ENCODE assay signal across 1 cellular context in genomic region chr1:26344147-26344920, GRCh38.
TF ChIP-seq lines count a peak whose summit lies in the region.

No MANE protein-coding gene starts in this region.

TF ChIP-seq in A549, 52 proteins besides CTCF, POLR2A, EP300 and RAD21 (continued from another document):
- no peak for TF ChIP-seq REST (IDR thresholded peaks at IDR 0.05)
- no peak for TF ChIP-seq BHLHE40 (IDR thresholded peaks at IDR 0.05; ENCODE audit: low read depth, low read length)
- no peak for TF ChIP-seq CBX2 (IDR thresholded peaks at IDR 0.05; ENCODE audit: borderline replicate concordance, low read depth)
- TF ChIP-seq NR3C1 (IDR thresholded peaks at IDR 0.05) = no peak
- TF ChIP-seq, protein P1, sequence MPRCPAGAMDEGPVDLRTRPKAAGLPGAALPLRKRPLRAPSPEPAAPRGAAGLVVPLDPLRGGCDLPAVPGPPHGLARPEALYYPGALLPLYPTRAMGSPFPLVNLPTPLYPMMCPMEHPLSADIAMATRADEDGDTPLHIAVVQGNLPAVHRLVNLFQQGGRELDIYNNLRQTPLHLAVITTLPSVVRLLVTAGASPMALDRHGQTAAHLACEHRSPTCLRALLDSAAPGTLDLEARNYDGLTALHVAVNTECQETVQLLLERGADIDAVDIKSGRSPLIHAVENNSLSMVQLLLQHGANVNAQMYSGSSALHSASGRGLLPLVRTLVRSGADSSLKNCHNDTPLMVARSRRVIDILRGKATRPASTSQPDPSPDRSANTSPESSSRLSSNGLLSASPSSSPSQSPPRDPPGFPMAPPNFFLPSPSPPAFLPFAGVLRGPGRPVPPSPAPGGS (IDR thresholded peaks at IDR 0.05) = no peak
- no peak for TF ChIP-seq EHF (CRISPR knock-in tag; IDR thresholded peaks at IDR 0.05)
- no peak for TF ChIP-seq ZNF302 (CRISPR knock-in tag; IDR thresholded peaks at IDR 0.05)
- TF ChIP-seq SMC3 (IDR thresholded peaks at IDR 0.05) = no peak
- TF ChIP-seq ELK1 (IDR thresholded peaks at IDR 0.05; ENCODE audit: low read depth, low read length) = no peak
- no peak for TF ChIP-seq EHMT2 (IDR thresholded peaks at IDR 0.05; ENCODE audit: low read depth)
- TF ChIP-seq TFCP2L1 (CRISPR knock-in tag; IDR thresholded peaks at IDR 0.05) = no peak
- no peak for TF ChIP-seq NFE2L2 (conservative IDR thresholded peaks at IDR 0.05; ENCODE audit: low read length)
- TF ChIP-seq KDM5A (IDR thresholded peaks at IDR 0.05) = no peak
TF ChIP-seq in A549: peak in this region for 0.
